Comparison of ENCODE assay signal across 8 cellular contexts in genomic region chr2:54456526-54457325, GRCh38. TPM values are rescaled to one million over a fixed set of nuclear protein-coding genes. Genes with fewer than 3 reads are reported as not detected.
A peak's percentile ranks its signal among the peaks of the same experiment; 100 is the strongest.
DNase-seq lines count a peak whose midpoint lies in the region; ATAC-seq and TF ChIP-seq lines count a peak whose summit lies in the region.

No MANE protein-coding gene starts in this region.

- peaks cover 53% of the 10 kb centered on the region for H3K27me3 Mint-ChIP-seq in activated T-cell treated with anti-CD3 and anti-CD28 coated beads, Interleukin-2, amount 50 U/mL, for 4 hours (ENCODE audit: low read depth)

- H3K18ac ChIP-seq in neuronal stem cell (ENCODE audit: low read length), result peak overlapping the region; percentile 90

- peak overlapping the region; percentile 56 for H3K14ac ChIP-seq in neuronal stem cell (ENCODE audit: low read length)

- TF ChIP-seq EP300 in gastroesophageal sphincter (IDR thresholded peaks at IDR 0.05), result no peak

- H3K4ac ChIP-seq in neuronal stem cell (ENCODE audit: low read length), result no peak overlapping the region

- TF ChIP-seq CTCF in gastroesophageal sphincter (IDR thresholded peaks at IDR 0.05), result peak in 2 of 4 experiments; percentile 21 to 33

- H2AK5ac ChIP-seq in neuronal stem cell (ENCODE audit: low read depth, low read length), result no peak overlapping the region

- H3K9me3 Mint-ChIP-seq in activated T-cell treated with anti-CD3 and anti-CD28 coated beads, Interleukin-2, amount 50 U/mL, for 4 hours, result no peaks in the 10 kb centered on the region

- H3K4me3 ChIP-seq in gastroesophageal sphincter (peak overlapping the region; percentile 93 to 95), neuronal stem cell (ENCODE audit: low read length in 2 of 2) (peak overlapping the region; percentile 65 to 99)

- H3K36me3 Mint-ChIP-seq in activated T-cell treated with anti-CD3 and anti-CD28 coated beads, Interleukin-2, amount 50 U/mL, for 4 hours (ENCODE audit: insufficient read depth), result no peaks in the 10 kb centered on the region

- no peak overlapping the region for H4K8ac ChIP-seq in neuronal stem cell (ENCODE audit: low read depth, low read length)

- H3K27ac ChIP-seq in gastroesophageal sphincter (peak overlapping the region; percentile 95 to 99 (median 98)), neuronal stem cell (replicated peaks; ENCODE audit: low read length) (peak overlapping the region; percentile 76)

- H3K79me1 ChIP-seq in neuronal stem cell (ENCODE audit: low read depth, low read length), result peaks cover 6% of the 10 kb centered on the region

- H2BK5ac ChIP-seq in neuronal stem cell (ENCODE audit: low read length), result peak overlapping the region; percentile 53

- H3K4me1 ChIP-seq in gastroesophageal sphincter, result peaks cover 0 to 51% (median 0%) of the 10 kb centered on the region in 3 donors
- peaks cover 6 to 9% of the 10 kb centered on the region in 2 donors for H3K4me1 ChIP-seq in neuronal stem cell (ENCODE audit: control insufficient read depth in 2 of 2, insufficient read depth in 1 of 2, low read depth in 1 of 2, low read length in 2 of 2)

- peak overlapping the region; percentile 85 for H2BK15ac ChIP-seq in neuronal stem cell (ENCODE audit: low read length)

- H3K4me3 Mint-ChIP-seq in activated T-cell treated with anti-CD3 and anti-CD28 coated beads, Interleukin-2, amount 50 U/mL, for 4 hours, result peak overlapping the region; percentile 80

- DNase-seq in D341Med (ENCODE audit: low spot score) (peak; percentile 79), NCI-H146 treated with DMSO at 0.1 percent for 48 hours (lab: John Stamatoyannopoulos, UW; ENCODE audit: unreplicated experiment) (peak; percentile 35), neuronal stem cell (ENCODE audit: low spot score) (peak; percentile 67), SKM-1 treated with dmso at 0.1 percent for 144 hours (lab: John Stamatoyannopoulos, UW; ENCODE audit: unreplicated experiment) (no peak)
- DNase-seq in activated T-cell treated with anti-CD3 and anti-CD28 coated beads, Interleukin-2, amount 50 U/mL, for 4 hours, result no peak

- no peak for TF ChIP-seq POLR2A in gastroesophageal sphincter (IDR thresholded peaks at IDR 0.05)

- H2BK12ac ChIP-seq in neuronal stem cell (ENCODE audit: low read length), result no peak overlapping the region

- peak overlapping the region; percentile 88 for H3K9ac ChIP-seq in neuronal stem cell (ENCODE audit: low read depth, low read length, poor library complexity)

- H3K9me3 ChIP-seq in gastroesophageal sphincter, result no peaks in the 10 kb centered on the region
- H3K9me3 ChIP-seq in neuronal stem cell (replicated peaks in 1 of 2; ENCODE audit: control insufficient read depth in 2 of 2, insufficient read depth in 1 of 2, low read depth in 1 of 2, low read length in 2 of 2), result no peaks in the 10 kb centered on the region

- H3K23ac ChIP-seq in neuronal stem cell (ENCODE audit: low read depth, low read length, poor library complexity), result peak overlapping the region; percentile 89

- peak overlapping the region; percentile 98 for H2AFZ ChIP-seq in neuronal stem cell (ENCODE audit: low read length)

- WGBS in gastroesophageal sphincter (ENCODE audit: low coverage in 1 of 2), 2 donors, result 10% methylated on average over 2 of the region's 98 CpGs; no CpG with 5 or more reads in 1 of the 2 donors
- WGBS in neuronal stem cell (ENCODE audit: extremely low coverage in 2 of 2, insufficient read length in 2 of 2, insufficient replicate concordance in 1 of 2), 2 donors, result no CpG with 5 or more reads among the region's 98 CpGs

- H3K4me2 ChIP-seq in neuronal stem cell (ENCODE audit: insufficient read depth, low read length, poor library complexity, severe bottlenecking), result peak overlapping the region; percentile 93

- H3K27me3 ChIP-seq in gastroesophageal sphincter (no peaks in the 10 kb centered on the region), neuronal stem cell (ENCODE audit: control insufficient read depth in 3 of 3, insufficient read depth in 3 of 3, low read depth in 1 of 3, low read length in 3 of 3) (no peaks in the 10 kb centered on the region)

- H4K91ac ChIP-seq in neuronal stem cell (ENCODE audit: low read depth, low read length, poor library complexity), result no peak overlapping the region

- no peaks in the 10 kb centered on the region for H3K36me3 ChIP-seq in gastroesophageal sphincter
- no peaks in the 10 kb centered on the region for H3K36me3 ChIP-seq in neuronal stem cell (replicated peaks in 1 of 2; ENCODE audit: control insufficient read depth in 2 of 2, insufficient read depth in 2 of 2, low read length in 2 of 2)

- peaks cover 15% of the 10 kb centered on the region for H3K4me1 Mint-ChIP-seq in activated T-cell treated with anti-CD3 and anti-CD28 coated beads, Interleukin-2, amount 50 U/mL, for 4 hours (ENCODE audit: low read depth)

- ATAC-seq in GM21447 (IDR thresholded peaks at IDR 0.05; ENCODE audit: unreplicated experiment), result peak; percentile 41
- peak; percentile 51 to 64 for ATAC-seq in activated T-cell treated with anti-CD3 and anti-CD28 coated beads, Interleukin-2, amount 50 U/mL, for 4 hours
- peak; percentile 49 for ATAC-seq in gastroesophageal sphincter
- no peak for ATAC-seq in GM18873 (IDR thresholded peaks at IDR 0.05; ENCODE audit: low FRiP score, unreplicated experiment)

- H2BK120ac ChIP-seq in neuronal stem cell (ENCODE audit: low read depth, low read length), result peak overlapping the region; percentile 47

RNA-seq across cellular contexts. Expression of gene SPTBN1, which starts 0.6 kb away (rescaled TPM):
- total RNA-seq in activated T-cell treated with anti-CD3 and anti-CD28 coated beads, Interleukin-2, amount 50 U/mL, for 4 hours, result 10 to 100 TPM; 23.4 to 27.9 (median 24.0) TPM
- total RNA-seq in gastroesophageal sphincter, result 100 to 1,000 TPM; 353 to 606 (median 498) TPM
- polyA plus RNA-seq in neuronal stem cell (2013, experiment 1 of 2), result 27.6 TPM
- 28.3 TPM for polyA plus RNA-seq in neuronal stem cell (2013, experiment 2 of 2)

Comparison
In these comparisons a context has a peak if more than half of its experiments do, and no peak if none do; other contexts are left out.
1. DNase-seq: peak in D341Med (single experiment), NCI-H146 treated with DMSO at 0.1 percent for 48 hours (single experiment) and neuronal stem cell (single experiment); none in activated T-cell treated with anti-CD3 and anti-CD28 coated beads, Interleukin-2, amount 50 U/mL, for 4 hours (single experiment) and SKM-1 treated with dmso at 0.1 percent for 144 hours (single experiment).
2. RNA of gene SPTBN1, which starts 0.6 kb away (total RNA-seq): 353 to 606 TPM in gastroesophageal sphincter; 23.4 to 27.9 TPM in activated T-cell treated with anti-CD3 and anti-CD28 coated beads, Interleukin-2, amount 50 U/mL, for 4 hours; every median in the first group is over 10 times any median in the second.